In the genomic region with DNA sequence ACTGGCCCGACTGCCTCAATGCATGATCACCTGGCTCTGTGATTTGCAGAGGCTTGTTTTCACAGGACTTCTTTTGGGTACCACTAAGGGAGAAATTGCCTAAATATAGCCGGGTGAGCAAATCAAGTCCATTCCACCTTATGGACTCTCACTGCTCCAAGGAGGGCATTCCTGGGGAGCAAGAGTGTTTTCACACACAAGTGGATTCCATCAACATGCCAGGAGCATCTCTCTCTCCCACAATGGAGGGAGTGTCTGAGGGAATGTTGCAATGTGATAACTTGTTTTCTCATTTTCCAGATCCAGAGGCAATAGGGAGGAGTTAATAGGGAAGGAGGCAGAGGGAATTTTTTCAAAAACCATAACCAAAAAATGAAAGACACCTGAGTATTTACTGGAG, we compare ENCODE assay signal across 22 cellular contexts.
"Had no signal": no experiment of that assay in that cellular context is flagged by ENCODE, and none has a peak within 500 bp of the region (broad histone marks: within the 10 kb centered on the region; RNA-seq: fewer than 3 reads in every experiment).

No MANE protein-coding gene starts in this region.

- ATAC-seq: activated CD8-positive, alpha-beta memory T cell treated with anti-CD3 and anti-CD28 coated beads, Interleukin-2, amount 10 ng/mL, durations not matched to agents 7 days and 5 days; activated T-helper 17 cell treated with anti-CD3 and anti-CD28 coated beads, Interleukin-2, amount 50 U/mL, for 72 hours; PC-3; WTC11 had no signal

- DNase-seq: activated CD4-positive, alpha-beta T cell treated with anti-CD3 and anti-CD28 coated beads for 1 hour; activated CD4-positive, alpha-beta T cell treated with anti-CD3 and anti-CD28 coated beads, Interleukin-2, amount 10 ng/mL, durations not matched to agents 24 days and 14 days; activated CD4-positive, alpha-beta T cell treated with anti-CD3 and anti-CD28 coated beads, Interleukin-2, amount 50 U/mL, for 48 hours; activated CD8-positive, alpha-beta memory T cell treated with anti-CD3 and anti-CD28 coated beads, Interleukin-2, amount 10 ng/mL, durations not matched to agents 7 days and 5 days; activated gamma-delta T cell; activated naive CD4-positive, alpha-beta T cell treated with anti-CD3 and anti-CD28 coated beads for 36 hours; activated T-cell treated with anti-CD3 and anti-CD28 coated beads, Interleukin-2, amount 50 U/mL, for 48 hours; brain microvascular endothelial cell; MG63; MV-4-11; NCI-H1092 treated with DMSO at 0.1 percent for 48 hours; NCI-H1417 treated with DMSO at 0.1 percent for 48 hours; NCI-H1694; NCI-H2029; NCI-H2107; NCI-H2171 treated with DMSO at 0.1 percent for 48 hours; NCI-H226; NCI-H69; PC-3; SHP77 had no signal
